ENCODE assay signal across 21 cellular contexts in the genomic region with DNA sequence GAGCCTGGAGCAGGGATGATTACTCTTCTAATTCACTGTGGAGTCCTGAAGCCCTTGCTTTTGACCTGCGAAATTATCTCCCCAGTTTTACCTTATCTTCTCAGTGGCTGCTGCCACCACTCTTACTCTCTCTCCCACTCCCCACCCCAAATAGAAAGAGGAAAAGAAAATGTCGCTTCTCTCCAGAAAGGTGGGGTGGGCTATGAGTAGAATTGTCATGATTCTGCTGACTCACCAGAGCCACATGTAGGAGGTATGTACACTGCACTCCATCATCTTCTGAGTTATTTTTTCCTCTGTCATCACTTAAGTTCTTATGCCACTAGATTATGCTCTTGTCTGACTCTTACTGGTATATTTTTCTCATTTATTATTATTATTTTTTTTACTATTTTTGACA. TPM values are rescaled to one million over a fixed set of nuclear protein-coding genes. Genes with fewer than 3 reads are reported as not detected.
DNase-seq lines count a peak whose midpoint lies in the region; ATAC-seq, FAIRE-seq and TF ChIP-seq lines count a peak whose summit lies in the region.
"Had no signal": no experiment of that assay in that cellular context is flagged by ENCODE, and none has a peak within 500 bp of the region (broad histone marks: within the 10 kb centered on the region; RNA-seq: fewer than 3 reads in every experiment).

No MANE protein-coding gene starts in this region.

- H3K79me2 ChIP-seq in K562 (ENCODE audit: control insufficient read depth, insufficient read depth, low read length) = no peaks in the 10 kb centered on the region
- no peaks in the 10 kb centered on the region for H3K79me2 ChIP-seq in osteoblast (ENCODE audit: insufficient read depth, low read length)

- H2AFZ ChIP-seq in K562 (ENCODE audit: low read depth, low read length) (peak overlapping the region; percentile 48), osteoblast (ENCODE audit: low read length) (no peak overlapping the region)

- H4K20me1 ChIP-seq in K562 (replicated peaks; ENCODE audit: control insufficient read depth, insufficient read depth, low read length) (no peaks in the 10 kb centered on the region), osteoblast (ENCODE audit: insufficient read depth, low read length) (no peaks in the 10 kb centered on the region)

- no peaks in the 10 kb centered on the region for H3K27me3 ChIP-seq in K562 (ENCODE audit: control insufficient read depth in 2 of 2, insufficient read depth in 2 of 2, low read length in 2 of 2)
- peaks cover 4% of the 10 kb centered on the region for H3K27me3 ChIP-seq in osteoblast (ENCODE audit: insufficient read depth, low read length)
- no peaks in the 10 kb centered on the region for H3K27me3 ChIP-seq in ascending aorta

- intact Hi-C loops in K562 (cut with micrococcal nuclease) (loop anchor here (5.0 kb wide), 1 partner anchor 43 kb away; the partner anchor contains the start of gene TMEM158), ascending aorta (cut with DNase I) (no loop called here)

- no peak overlapping the region for H3K4me3 ChIP-seq in K562
- H3K4me3 ChIP-seq in osteoblast (ENCODE audit: insufficient read depth, low read length) = no peak overlapping the region
- no peak overlapping the region for H3K4me3 ChIP-seq in ascending aorta

- CTCF ChIA-PET in K562 (lab: Yijun Ruan, JAX; ENCODE audit: low intra/inter-chr PET ratio) = no interaction called here

- peak; percentile 66 for ATAC-seq in K562
- ATAC-seq: CD8-positive, alpha-beta T cell; Panc1 had no signal

- WGBS in K562 (ENCODE audit: insufficient coverage, low coverage, missing lambda C conversion rate) = 0% methylated on average over 2 of the region's 2 CpGs

- peaks cover 7% of the 10 kb centered on the region for H3K9me1 ChIP-seq in K562 (ENCODE audit: control insufficient read depth, insufficient read depth, low read length)

- peaks cover 25 to 50% of the 10 kb centered on the region in 2 experiments for H3K4me1 ChIP-seq in K562 (replicated peaks in 1 of 2; ENCODE audit: control insufficient read depth in 2 of 2, insufficient read depth in 2 of 2, low read length in 2 of 2)
- H3K4me1 ChIP-seq in osteoblast (ENCODE audit: insufficient read depth, low read length) = peaks cover 6% of the 10 kb centered on the region
- no peaks in the 10 kb centered on the region for H3K4me1 ChIP-seq in ascending aorta

- peak overlapping the region; percentile 75 for H3K27ac ChIP-seq in K562 (ENCODE audit: extremely low read depth, low read depth, low read length)
- H3K27ac ChIP-seq in osteoblast (ENCODE audit: low read depth, low read length) = no peak overlapping the region
- no peak overlapping the region for H3K27ac ChIP-seq in ascending aorta

- in situ Hi-C loops in K562 (cut with MboI) = no loop called here

- peak in 1 of 2 experiments; percentile 21; a peak in 2 of 4 replicates for TF ChIP-seq RAD21 in K562 (CRISPR knock-in tag; conservative IDR thresholded peaks at IDR 0.05 in 1 of 2, IDR thresholded peaks at IDR 0.05 in 1 of 2)

- H3K4me2 ChIP-seq in K562 (ENCODE audit: insufficient read depth, low read length) (peak overlapping the region; percentile 8; the same call in 1 of the 2 replicates), osteoblast (ENCODE audit: insufficient read depth, low read length) (no peak overlapping the region)
- H3K4me2 ChIP-seq: SK-N-SH had no signal

- POLR2A ChIA-PET in K562 (lab: Yijun Ruan, JAX) = interaction anchor here (0.6 to 1.0 kb wide), 2 partner anchors 18 to 162 kb away, joined by 3 read pairs; no protein-coding TSS in a partner anchor

- H3K9me3 ChIP-seq in K562 (replicated peaks; ENCODE audit: control insufficient read depth, insufficient read depth, low read depth, low read length) (peaks cover 6% of the 10 kb centered on the region; the same call in 1 of the 2 replicates), osteoblast (ENCODE audit: low read depth, low read length) (no peaks in the 10 kb centered on the region), ascending aorta (no peaks in the 10 kb centered on the region)
- H3K9me3 ChIP-seq: SK-N-SH had no signal

- DNase-seq in NCI-H2171 treated with DMSO at 0.1 percent for 48 hours (lab: John Stamatoyannopoulos, UW) = peak; percentile 10
- DNase-seq in NCI-H2171 (lab: John Stamatoyannopoulos, UW) = no peak
- DNase-seq in COLO668 (lab: John Stamatoyannopoulos, UW; ENCODE audit: unreplicated experiment) = peak; percentile 13
- DNase-seq in NCI-H2227 treated with DMSO at 0.1 percent for 48 hours (lab: John Stamatoyannopoulos, UW) = peak; percentile 43
- peak; percentile 42 to 86 (median 60) for DNase-seq in K562 (ENCODE audit: extremely low read depth in 1 of 4, low spot score in 3 of 4)
- DNase-seq in osteoblast (ENCODE audit: insufficient read length, low spot score, missing footprints) = no peak
- no peak for DNase-seq in ascending aorta (ENCODE audit: low spot score in 2 of 2)
- no peak for DNase-seq in effector CD4-positive, alpha-beta T cell
- DNase-seq: AML-193; C1 segment of cervical spinal cord; CD8-positive, alpha-beta T cell; NCI-H1436; NCI-H226; NCI-H526 treated with DMSO at 0.1 percent for 48 hours; NK-92 treated with Interleukin-12 subunit alpha and Interleukin-12 subunit beta, amount 100 ng/mL, for 24 hours; SIG-M5; SK-N-SH had no signal

- H3K36me3 ChIP-seq in K562 (ENCODE audit: control insufficient read depth, insufficient read depth, low read length) = no peaks in the 10 kb centered on the region
- H3K36me3 ChIP-seq in osteoblast (ENCODE audit: insufficient read depth, low read length) = no peaks in the 10 kb centered on the region
- H3K36me3 ChIP-seq in ascending aorta = no peaks in the 10 kb centered on the region

- no TSS peak for BruUV-seq in K562 (replicated peaks; lab: Mats Ljungman, UMichigan)

- TF ChIP-seq CTCF in K562 (IDR thresholded peaks at IDR 0.05 in 2 of 3, conservative IDR thresholded peaks at IDR 0.05 in 1 of 3; ENCODE audit: insufficient read depth in 2 of 3, low read depth in 1 of 3, low read length in 3 of 3) = peak in 1 of 3 experiments; percentile 7; a peak in 1 of 6 replicates
- TF ChIP-seq CTCF in osteoblast (IDR thresholded peaks at IDR 0.05; ENCODE audit: extremely low read depth, low read depth, low read length) = no peak
- no peak for TF ChIP-seq CTCF in ascending aorta (IDR thresholded peaks at IDR 0.05)

- TF ChIP-seq EP300 in K562 (IDR thresholded peaks at IDR 0.05; ENCODE audit: low read length) = peak; percentile 55; the same call in 1 of the 2 replicates

- FAIRE-seq in K562 (lab: Jason Lieb, UNC) = peak; percentile 80
- FAIRE-seq: G401.6, GM18507, HTR-8/SVneo had no signal

- no peak overlapping the region for H3K9ac ChIP-seq in K562 (ENCODE audit: insufficient read depth in 1 of 2, low read depth in 2 of 2, low read length in 2 of 2)
- H3K9ac ChIP-seq: SK-N-SH had no signal

- no peak for TF ChIP-seq POLR2A in K562 (conservative IDR thresholded peaks at IDR 0.05)

TF ChIP-seq in K562, 482 proteins besides CTCF, POLR2A, EP300 and RAD21 (continues in another document):
- TF ChIP-seq ELF2 (CRISPR knock-in tag; IDR thresholded peaks at IDR 0.05) (no peak), NFATC3 (IDR thresholded peaks at IDR 0.05) (no peak), FOSL1 (tag; conservative IDR thresholded peaks at IDR 0.05) (peak; percentile 89), HMG20A (CRISPR knock-in tag; conservative IDR thresholded peaks at IDR 0.05) (no peak), TCF7L2 (IDR thresholded peaks at IDR 0.05; ENCODE audit: low read depth, low read length) (no peak), STAG1 (CRISPR knock-in tag; IDR thresholded peaks at IDR 0.05; ENCODE audit: borderline replicate concordance) (no peak), ZNF695 (CRISPR knock-in tag; IDR thresholded peaks at IDR 0.05) (no peak), CREM (IDR thresholded peaks at IDR 0.05; ENCODE audit: low read depth) (peak; percentile 32; the same call in 1 of the 2 replicates)
- TF ChIP-seq, protein P1, sequence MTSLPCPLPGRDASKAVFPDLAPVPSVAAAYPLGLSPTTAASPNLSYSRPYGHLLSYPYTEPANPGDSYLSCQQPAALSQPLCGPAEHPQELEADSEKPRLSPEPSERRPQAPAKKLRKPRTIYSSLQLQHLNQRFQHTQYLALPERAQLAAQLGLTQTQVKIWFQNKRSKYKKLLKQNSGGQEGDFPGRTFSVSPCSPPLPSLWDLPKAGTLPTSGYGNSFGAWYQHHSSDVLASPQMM (CRISPR knock-in tag; IDR thresholded peaks at IDR 0.05) = no peak
- TF ChIP-seq, protein P2, sequence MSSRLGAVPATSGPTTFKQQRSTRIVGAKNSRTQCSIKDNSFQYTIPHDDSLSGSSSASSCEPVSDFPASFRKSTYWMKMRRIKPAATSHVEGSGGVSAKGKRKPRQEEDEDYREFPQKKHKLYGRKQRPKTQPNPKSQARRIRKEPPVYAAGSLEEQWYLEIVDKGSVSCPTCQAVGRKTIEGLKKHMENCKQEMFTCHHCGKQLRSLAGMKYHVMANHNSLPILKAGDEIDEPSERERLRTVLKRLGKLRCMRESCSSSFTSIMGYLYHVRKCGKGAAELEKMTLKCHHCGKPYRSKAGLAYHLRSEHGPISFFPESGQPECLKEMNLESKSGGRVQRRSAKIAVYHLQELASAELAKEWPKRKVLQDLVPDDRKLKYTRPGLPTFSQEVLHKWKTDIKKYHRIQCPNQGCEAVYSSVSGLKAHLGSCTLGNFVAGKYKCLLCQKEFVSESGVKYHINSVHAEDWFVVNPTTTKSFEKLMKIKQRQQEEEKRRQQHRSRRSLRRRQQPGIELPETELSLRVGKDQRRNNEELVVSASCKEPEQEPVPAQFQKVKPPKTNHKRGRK (tag; IDR thresholded peaks at IDR 0.05) = no peak

RNA-seq across cellular contexts. Expression of gene TMEM158, which starts 43.9 kb away (rescaled TPM):
- 17.6 and 30.8 TPM in 2 replicates for total RNA-seq in K562 (2011; cell fraction: chromatin; rRNA removed; ENCODE audit: low replicate concordance)
- 39.3 and 69.5 TPM in 2 replicates for total RNA-seq in K562 (2011; cell fraction: nucleolus; rRNA removed)
- total RNA-seq in K562 (2011; cell fraction: nucleoplasm; rRNA removed) = 34.5 and 58.6 TPM in 2 replicates
- total RNA-seq in K562 (2014; rRNA removed) (23.6 and 24.7 TPM in 2 replicates), K562 (2014; rRNA removed; fragmentation: Illumina TruSeq; extraction: Trizol) (6.8 and 9.5 TPM in 2 replicates), K562 (2015; rRNA removed; fragmentation: Illumina TruSeq; extraction: Trizol) (3.7 and 4.1 TPM in 2 replicates), K562 (2021) (33.2 and 46.5 TPM in 2 replicates), osteoblast (4.7 and 9.0 TPM in 2 replicates), ascending aorta (not detected)
- polyA plus RNA-seq in K562 (2011; rRNA removed) (17.0 and 32.4 TPM in 2 replicates), K562 (2014; fragmentation: Illumina TruSeq; extraction: Trizol) (8.4 and 12.6 TPM in 2 replicates), K562 (2014; fragmentation: Nextera tagmentation; extraction: Ambion mirVana) (1 to 10 TPM; 2.2 to 2.6 TPM), K562 (2014; rRNA removed) (18.9 and 24.6 TPM in 2 replicates)
- 23.8 and 166 TPM in 2 replicates for polyA plus RNA-seq in K562 (2011; cell fraction: cytosol; rRNA removed)
- 20.8 and 52.4 TPM in 2 replicates for polyA plus RNA-seq in K562 (2011; cell fraction: nucleus; rRNA removed)
- polyA plus RNA-seq in K562 (2012) = 15.6 and 28.2 TPM in 2 replicates
- polyA minus RNA-seq in K562 (2011; rRNA and poly(A)+ RNA removed) = 5.0 and 12.8 TPM in 2 replicates
- polyA minus RNA-seq in K562 (2011; cell fraction: cytosol; rRNA and poly(A)+ RNA removed) = 36.2 and 47.6 TPM in 2 replicates
- 8.7 and 12.8 TPM in 2 replicates for polyA minus RNA-seq in K562 (2011; cell fraction: nucleus; rRNA and poly(A)+ RNA removed)
- total RNA-seq: CD8-positive, alpha-beta T cell had no signal

Comparison
In these comparisons a context has a peak if more than half of its experiments do, and no peak if none do; other contexts are left out.
1. DNase-seq: peak in NCI-H2171 treated with DMSO at 0.1 percent for 48 hours (single experiment), COLO668 (single experiment), NCI-H2227 treated with DMSO at 0.1 percent for 48 hours (single experiment) and K562 (4 of 4); none in NCI-H2171 (single experiment), osteoblast (single experiment), ascending aorta (0 of 2) and effector CD4-positive, alpha-beta T cell (single experiment).